In genomic region chr3:42934111-42934510, GRCh38 we compare ENCODE assay signal across 8 cellular contexts. TPM values are rescaled to one million over a fixed set of nuclear protein-coding genes. Genes with fewer than 3 reads are reported as not detected.
"Had no signal": no experiment of that assay in that cellular context is flagged by ENCODE, and none has a peak within 500 bp of the region (broad histone marks: within the 10 kb centered on the region; RNA-seq: fewer than 3 reads in every experiment).

No MANE protein-coding gene starts in this region.

- ATAC-seq: GM12878 had no signal

- DNase-seq: GDM1, GF-D8 had no signal

- H3K4me3 ChIP-seq: GM12878 had no signal

- FAIRE-seq: G401.6, GM12878, GM12891, GM12892, GM18507 had no signal

RNA-seq across cellular contexts. Expression of gene ZNF662, which starts 28.2 kb away (rescaled TPM):
- total RNA-seq: G401, GM12878 had no signal
- polyA plus RNA-seq: GM12878 had no signal

RNA-seq across cellular contexts. Expression of gene GASK1A, which starts 45.0 kb away (rescaled TPM):
- total RNA-seq: G401 had no signal
- polyA plus RNA-seq: GM12878 had no signal

RNA-seq across cellular contexts. Expression of gene CYP8B1, which starts 58.4 kb away (rescaled TPM):
- total RNA-seq: G401 had no signal
- polyA plus RNA-seq: GM12878 had no signal
